8 cellular contexts compared by ENCODE assay signal in genomic region chr17:29723283-29724047, GRCh38.
A peak's percentile ranks its signal among the peaks of the same experiment; 100 is the strongest.
DNase-seq lines count a peak whose midpoint lies in the region; ATAC-seq and TF ChIP-seq lines count a peak whose summit lies in the region.

No MANE protein-coding gene starts in this region.

- no peak overlapping the region for H3K27ac ChIP-seq in MM.1S (ENCODE audit: low read length)
- H3K27ac ChIP-seq in colonic mucosa: peak overlapping the region; percentile 60
- H3K27ac ChIP-seq in skin epidermis: peak overlapping the region in 17 of 21 experiments; percentile 5 to 81 (median 63)

- H3K27me3 ChIP-seq in MM.1S (replicated peaks; ENCODE audit: insufficient read depth, low read length) (no peaks in the 10 kb centered on the region), colonic mucosa (no peaks in the 10 kb centered on the region)

- peaks cover 10% of the 10 kb centered on the region; the same call in 1 of the 2 replicates for H3K4me1 ChIP-seq in MM.1S (ENCODE audit: low read length)
- H3K4me1 ChIP-seq in colonic mucosa: no peaks in the 10 kb centered on the region

- H4K20me1 ChIP-seq in MM.1S (ENCODE audit: insufficient read depth, low read length): no peaks in the 10 kb centered on the region

- 0 out of 2 replicates have a peak overlapping the region, but pooled peaks have one; percentile 21 for H3K4me2 ChIP-seq in MM.1S (ENCODE audit: low read depth, low read length)

- H3K36me3 ChIP-seq in MM.1S (replicated peaks; ENCODE audit: insufficient read depth, low read length) (no peaks in the 10 kb centered on the region), colonic mucosa (no peaks in the 10 kb centered on the region)

- ATAC-seq in GM18870 (IDR thresholded peaks at IDR 0.05; ENCODE audit: unreplicated experiment): peak; percentile 4
- ATAC-seq in GM18858 (IDR thresholded peaks at IDR 0.05; ENCODE audit: unreplicated experiment): no peak

- DNase-seq in MM.1S: no peak
- no peak for DNase-seq in colonic mucosa
- no peak for DNase-seq in NCI-H2107 (lab: John Stamatoyannopoulos, UW)
- no peak for DNase-seq in Ammon's horn (ENCODE audit: low spot score)
- DNase-seq in NCI-H1092 treated with DMSO at 0.1 percent for 48 hours (lab: John Stamatoyannopoulos, UW): no peak

- no peak overlapping the region for H3K4me3 ChIP-seq in MM.1S (ENCODE audit: low read length)
- no peak overlapping the region for H3K4me3 ChIP-seq in colonic mucosa
- no peak overlapping the region for H3K4me3 ChIP-seq in skin epidermis

- H3K79me2 ChIP-seq in MM.1S (ENCODE audit: low read length): 0 out of 2 replicates have a peak, but pooled peaks cover 4% of the 10 kb centered on the region

- no peak overlapping the region for H2AFZ ChIP-seq in MM.1S (ENCODE audit: low read length)

- H3K9ac ChIP-seq in MM.1S (ENCODE audit: low read length) (no peak overlapping the region), colonic mucosa (ENCODE audit: low read depth in 2 of 2, low read length in 2 of 2) (no peak overlapping the region)

- intact Hi-C loops in colonic mucosa (cut with DNase I): no loop called here

- no peaks in the 10 kb centered on the region for H3F3A ChIP-seq in MM.1S (ENCODE audit: insufficient read depth, low read length)

- TF ChIP-seq CTCF in MM.1S (IDR thresholded peaks at IDR 0.05; ENCODE audit: low read length) (no peak), colonic mucosa (IDR thresholded peaks at IDR 0.05) (no peak)

- no peaks in the 10 kb centered on the region for H3K9me3 ChIP-seq in MM.1S (replicated peaks; ENCODE audit: insufficient read depth, low read length)
- no peaks in the 10 kb centered on the region for H3K9me3 ChIP-seq in colonic mucosa

- no peaks in the 10 kb centered on the region for H3K9me2 ChIP-seq in MM.1S (replicated peaks; ENCODE audit: insufficient read depth, low read length)
